1 cellular context compared by ENCODE assay signal in the genomic region with DNA sequence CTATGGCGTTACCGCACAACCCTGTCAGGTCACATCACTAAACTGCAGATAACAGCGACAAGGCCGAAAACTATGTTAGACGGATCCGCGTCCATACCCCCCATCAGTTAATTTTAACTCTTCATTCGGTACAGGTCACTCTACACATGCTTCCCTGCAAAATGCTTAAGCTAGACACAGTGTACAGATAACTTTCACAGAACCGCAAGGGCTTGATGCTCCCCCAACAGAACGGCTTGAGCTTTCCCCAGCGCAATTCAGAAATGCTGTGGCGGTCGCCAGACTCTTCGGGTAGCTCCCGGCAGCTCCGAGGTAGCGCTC.
A peak's percentile ranks its signal among the peaks of the same experiment; 100 is the strongest.
TF ChIP-seq lines count a peak whose summit lies in the region.

No MANE protein-coding gene starts in this region.

TF ChIP-seq in K562, 482 proteins besides CTCF, POLR2A, EP300 and RAD21 (continued from another document and continues in another):
- TF ChIP-seq, protein P1, sequence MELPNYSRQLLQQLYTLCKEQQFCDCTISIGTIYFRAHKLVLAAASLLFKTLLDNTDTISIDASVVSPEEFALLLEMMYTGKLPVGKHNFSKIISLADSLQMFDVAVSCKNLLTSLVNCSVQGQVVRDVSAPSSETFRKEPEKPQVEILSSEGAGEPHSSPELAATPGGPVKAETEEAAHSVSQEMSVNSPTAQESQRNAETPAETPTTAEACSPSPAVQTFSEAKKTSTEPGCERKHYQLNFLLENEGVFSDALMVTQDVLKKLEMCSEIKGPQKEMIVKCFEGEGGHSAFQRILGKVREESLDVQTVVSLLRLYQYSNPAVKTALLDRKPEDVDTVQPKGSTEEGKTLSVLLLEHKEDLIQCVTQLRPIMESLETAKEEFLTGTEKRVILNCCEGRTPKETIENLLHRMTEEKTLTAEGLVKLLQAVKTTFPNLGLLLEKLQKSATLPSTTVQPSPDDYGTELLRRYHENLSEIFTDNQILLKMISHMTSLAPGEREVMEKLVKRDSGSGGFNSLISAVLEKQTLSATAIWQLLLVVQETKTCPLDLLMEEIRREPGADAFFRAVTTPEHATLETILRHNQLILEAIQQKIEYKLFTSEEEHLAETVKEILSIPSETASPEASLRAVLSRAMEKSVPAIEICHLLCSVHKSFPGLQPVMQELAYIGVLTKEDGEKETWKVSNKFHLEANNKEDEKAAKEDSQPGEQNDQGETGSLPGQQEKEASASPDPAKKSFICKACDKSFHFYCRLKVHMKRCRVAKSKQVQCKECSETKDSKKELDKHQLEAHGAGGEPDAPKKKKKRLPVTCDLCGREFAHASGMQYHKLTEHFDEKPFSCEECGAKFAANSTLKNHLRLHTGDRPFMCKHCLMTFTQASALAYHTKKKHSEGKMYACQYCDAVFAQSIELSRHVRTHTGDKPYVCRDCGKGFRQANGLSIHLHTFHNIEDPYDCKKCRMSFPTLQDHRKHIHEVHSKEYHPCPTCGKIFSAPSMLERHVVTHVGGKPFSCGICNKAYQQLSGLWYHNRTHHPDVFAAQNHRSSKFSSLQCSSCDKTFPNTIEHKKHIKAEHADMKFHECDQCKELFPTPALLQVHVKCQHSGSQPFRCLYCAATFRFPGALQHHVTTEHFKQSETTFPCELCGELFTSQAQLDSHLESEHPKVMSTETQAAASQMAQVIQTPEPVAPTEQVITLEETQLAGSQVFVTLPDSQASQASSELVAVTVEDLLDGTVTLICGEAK (IDR thresholded peaks at IDR 0.05): no peak
- TF ChIP-seq, protein P1 (CRISPR knock-in tag; IDR thresholded peaks at IDR 0.05): no peak
- no peak for TF ChIP-seq STAG1 (CRISPR knock-in tag; IDR thresholded peaks at IDR 0.05; ENCODE audit: borderline replicate concordance)
- TF ChIP-seq, protein P2, sequence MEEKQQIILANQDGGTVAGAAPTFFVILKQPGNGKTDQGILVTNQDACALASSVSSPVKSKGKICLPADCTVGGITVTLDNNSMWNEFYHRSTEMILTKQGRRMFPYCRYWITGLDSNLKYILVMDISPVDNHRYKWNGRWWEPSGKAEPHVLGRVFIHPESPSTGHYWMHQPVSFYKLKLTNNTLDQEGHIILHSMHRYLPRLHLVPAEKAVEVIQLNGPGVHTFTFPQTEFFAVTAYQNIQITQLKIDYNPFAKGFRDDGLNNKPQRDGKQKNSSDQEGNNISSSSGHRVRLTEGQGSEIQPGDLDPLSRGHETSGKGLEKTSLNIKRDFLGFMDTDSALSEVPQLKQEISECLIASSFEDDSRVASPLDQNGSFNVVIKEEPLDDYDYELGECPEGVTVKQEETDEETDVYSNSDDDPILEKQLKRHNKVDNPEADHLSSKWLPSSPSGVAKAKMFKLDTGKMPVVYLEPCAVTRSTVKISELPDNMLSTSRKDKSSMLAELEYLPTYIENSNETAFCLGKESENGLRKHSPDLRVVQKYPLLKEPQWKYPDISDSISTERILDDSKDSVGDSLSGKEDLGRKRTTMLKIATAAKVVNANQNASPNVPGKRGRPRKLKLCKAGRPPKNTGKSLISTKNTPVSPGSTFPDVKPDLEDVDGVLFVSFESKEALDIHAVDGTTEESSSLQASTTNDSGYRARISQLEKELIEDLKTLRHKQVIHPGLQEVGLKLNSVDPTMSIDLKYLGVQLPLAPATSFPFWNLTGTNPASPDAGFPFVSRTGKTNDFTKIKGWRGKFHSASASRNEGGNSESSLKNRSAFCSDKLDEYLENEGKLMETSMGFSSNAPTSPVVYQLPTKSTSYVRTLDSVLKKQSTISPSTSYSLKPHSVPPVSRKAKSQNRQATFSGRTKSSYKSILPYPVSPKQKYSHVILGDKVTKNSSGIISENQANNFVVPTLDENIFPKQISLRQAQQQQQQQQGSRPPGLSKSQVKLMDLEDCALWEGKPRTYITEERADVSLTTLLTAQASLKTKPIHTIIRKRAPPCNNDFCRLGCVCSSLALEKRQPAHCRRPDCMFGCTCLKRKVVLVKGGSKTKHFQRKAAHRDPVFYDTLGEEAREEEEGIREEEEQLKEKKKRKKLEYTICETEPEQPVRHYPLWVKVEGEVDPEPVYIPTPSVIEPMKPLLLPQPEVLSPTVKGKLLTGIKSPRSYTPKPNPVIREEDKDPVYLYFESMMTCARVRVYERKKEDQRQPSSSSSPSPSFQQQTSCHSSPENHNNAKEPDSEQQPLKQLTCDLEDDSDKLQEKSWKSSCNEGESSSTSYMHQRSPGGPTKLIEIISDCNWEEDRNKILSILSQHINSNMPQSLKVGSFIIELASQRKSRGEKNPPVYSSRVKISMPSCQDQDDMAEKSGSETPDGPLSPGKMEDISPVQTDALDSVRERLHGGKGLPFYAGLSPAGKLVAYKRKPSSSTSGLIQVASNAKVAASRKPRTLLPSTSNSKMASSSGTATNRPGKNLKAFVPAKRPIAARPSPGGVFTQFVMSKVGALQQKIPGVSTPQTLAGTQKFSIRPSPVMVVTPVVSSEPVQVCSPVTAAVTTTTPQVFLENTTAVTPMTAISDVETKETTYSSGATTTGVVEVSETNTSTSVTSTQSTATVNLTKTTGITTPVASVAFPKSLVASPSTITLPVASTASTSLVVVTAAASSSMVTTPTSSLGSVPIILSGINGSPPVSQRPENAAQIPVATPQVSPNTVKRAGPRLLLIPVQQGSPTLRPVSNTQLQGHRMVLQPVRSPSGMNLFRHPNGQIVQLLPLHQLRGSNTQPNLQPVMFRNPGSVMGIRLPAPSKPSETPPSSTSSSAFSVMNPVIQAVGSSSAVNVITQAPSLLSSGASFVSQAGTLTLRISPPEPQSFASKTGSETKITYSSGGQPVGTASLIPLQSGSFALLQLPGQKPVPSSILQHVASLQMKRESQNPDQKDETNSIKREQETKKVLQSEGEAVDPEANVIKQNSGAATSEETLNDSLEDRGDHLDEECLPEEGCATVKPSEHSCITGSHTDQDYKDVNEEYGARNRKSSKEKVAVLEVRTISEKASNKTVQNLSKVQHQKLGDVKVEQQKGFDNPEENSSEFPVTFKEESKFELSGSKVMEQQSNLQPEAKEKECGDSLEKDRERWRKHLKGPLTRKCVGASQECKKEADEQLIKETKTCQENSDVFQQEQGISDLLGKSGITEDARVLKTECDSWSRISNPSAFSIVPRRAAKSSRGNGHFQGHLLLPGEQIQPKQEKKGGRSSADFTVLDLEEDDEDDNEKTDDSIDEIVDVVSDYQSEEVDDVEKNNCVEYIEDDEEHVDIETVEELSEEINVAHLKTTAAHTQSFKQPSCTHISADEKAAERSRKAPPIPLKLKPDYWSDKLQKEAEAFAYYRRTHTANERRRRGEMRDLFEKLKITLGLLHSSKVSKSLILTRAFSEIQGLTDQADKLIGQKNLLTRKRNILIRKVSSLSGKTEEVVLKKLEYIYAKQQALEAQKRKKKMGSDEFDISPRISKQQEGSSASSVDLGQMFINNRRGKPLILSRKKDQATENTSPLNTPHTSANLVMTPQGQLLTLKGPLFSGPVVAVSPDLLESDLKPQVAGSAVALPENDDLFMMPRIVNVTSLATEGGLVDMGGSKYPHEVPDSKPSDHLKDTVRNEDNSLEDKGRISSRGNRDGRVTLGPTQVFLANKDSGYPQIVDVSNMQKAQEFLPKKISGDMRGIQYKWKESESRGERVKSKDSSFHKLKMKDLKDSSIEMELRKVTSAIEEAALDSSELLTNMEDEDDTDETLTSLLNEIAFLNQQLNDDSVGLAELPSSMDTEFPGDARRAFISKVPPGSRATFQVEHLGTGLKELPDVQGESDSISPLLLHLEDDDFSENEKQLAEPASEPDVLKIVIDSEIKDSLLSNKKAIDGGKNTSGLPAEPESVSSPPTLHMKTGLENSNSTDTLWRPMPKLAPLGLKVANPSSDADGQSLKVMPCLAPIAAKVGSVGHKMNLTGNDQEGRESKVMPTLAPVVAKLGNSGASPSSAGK (IDR thresholded peaks at IDR 0.05): peak; percentile 34
- TF ChIP-seq, protein P3, sequence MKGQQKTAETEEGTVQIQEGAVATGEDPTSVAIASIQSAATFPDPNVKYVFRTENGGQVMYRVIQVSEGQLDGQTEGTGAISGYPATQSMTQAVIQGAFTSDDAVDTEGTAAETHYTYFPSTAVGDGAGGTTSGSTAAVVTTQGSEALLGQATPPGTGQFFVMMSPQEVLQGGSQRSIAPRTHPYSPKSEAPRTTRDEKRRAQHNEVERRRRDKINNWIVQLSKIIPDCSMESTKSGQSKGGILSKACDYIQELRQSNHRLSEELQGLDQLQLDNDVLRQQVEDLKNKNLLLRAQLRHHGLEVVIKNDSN (CRISPR knock-in tag; IDR thresholded peaks at IDR 0.05): no peak
- TF ChIP-seq FOXJ2 (tag; IDR thresholded peaks at IDR 0.05): no peak
- no peak for TF ChIP-seq MCM5 (IDR thresholded peaks at IDR 0.05; ENCODE audit: low read depth)
- no peak for TF ChIP-seq TCF7 (IDR thresholded peaks at IDR 0.05; ENCODE audit: borderline replicate concordance)
- TF ChIP-seq DPF2 (IDR thresholded peaks at IDR 0.05): no peak
- TF ChIP-seq SOX6 (IDR thresholded peaks at IDR 0.05): no peak
- TF ChIP-seq, protein P4, sequence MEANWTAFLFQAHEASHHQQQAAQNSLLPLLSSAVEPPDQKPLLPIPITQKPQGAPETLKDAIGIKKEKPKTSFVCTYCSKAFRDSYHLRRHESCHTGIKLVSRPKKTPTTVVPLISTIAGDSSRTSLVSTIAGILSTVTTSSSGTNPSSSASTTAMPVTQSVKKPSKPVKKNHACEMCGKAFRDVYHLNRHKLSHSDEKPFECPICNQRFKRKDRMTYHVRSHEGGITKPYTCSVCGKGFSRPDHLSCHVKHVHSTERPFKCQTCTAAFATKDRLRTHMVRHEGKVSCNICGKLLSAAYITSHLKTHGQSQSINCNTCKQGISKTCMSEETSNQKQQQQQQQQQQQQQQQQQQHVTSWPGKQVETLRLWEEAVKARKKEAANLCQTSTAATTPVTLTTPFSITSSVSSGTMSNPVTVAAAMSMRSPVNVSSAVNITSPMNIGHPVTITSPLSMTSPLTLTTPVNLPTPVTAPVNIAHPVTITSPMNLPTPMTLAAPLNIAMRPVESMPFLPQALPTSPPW (CRISPR knock-in tag; IDR thresholded peaks at IDR 0.05): no peak
